ENCODE assay signal across 10 cellular contexts in the genomic region with DNA sequence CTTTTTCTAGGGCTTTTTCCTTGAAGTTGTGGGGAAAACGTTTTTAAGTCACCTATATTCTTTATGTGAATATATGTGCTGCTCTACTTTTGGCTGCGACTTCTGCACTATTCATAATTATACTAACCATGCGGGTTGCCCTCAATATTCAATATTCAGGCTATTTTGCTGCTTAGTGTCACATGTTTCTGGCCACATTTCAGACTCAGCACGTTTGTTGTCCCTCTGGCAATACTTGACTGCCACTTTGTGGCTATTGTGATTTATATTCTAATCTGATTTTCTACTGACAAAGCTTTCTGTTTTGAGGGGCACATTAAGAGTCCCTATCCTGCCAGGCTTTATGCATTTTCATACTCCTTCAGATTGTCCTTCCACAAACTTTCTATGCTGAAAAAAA.
"Had no signal": no experiment of that assay in that cellular context is flagged by ENCODE, and none has a peak within 500 bp of the region (broad histone marks: within the 10 kb centered on the region; RNA-seq: fewer than 3 reads in every experiment).

No MANE protein-coding gene starts in this region.

- H3K9me3 ChIP-seq: HAP-1 had no signal

- ATAC-seq: HCT116, K562 had no signal

- DNase-seq: GM23248, GOT3, H7, HFFc6, IMR-90, KG1 had no signal

- H3K27ac ChIP-seq: GM23248, HL-60 had no signal

- H3K27ac Mint-ChIP-seq: HFFc6 had no signal

- H3K4me3 ChIP-seq: GM23248, HAP-1, K562 had no signal

- H3K4me3 Mint-ChIP-seq: HFFc6 had no signal

- H3K9me3 Mint-ChIP-seq: HFFc6 had no signal

- H3K36me3 ChIP-seq: HAP-1 had no signal

- H3K4me1 ChIP-seq: HAP-1 had no signal

- H3K9ac ChIP-seq: GM23248 had no signal

- H2AFZ ChIP-seq: GM23248 had no signal
